ENCODE assay signal across 1 cellular context in genomic region chr5:181235323-181235688, GRCh38.
TF ChIP-seq lines count a peak whose summit lies in the region.

No MANE protein-coding gene starts in this region.

TF ChIP-seq in IMR-90, 13 proteins besides CTCF, POLR2A, EP300 and RAD21 (continued from another document):
- TF ChIP-seq RCOR1 (IDR thresholded peaks at IDR 0.05; ENCODE audit: insufficient replicate concordance, low read length) (no peak), CHD1 (IDR thresholded peaks at IDR 0.05; ENCODE audit: low read depth, low read length) (no peak), USF2 (IDR thresholded peaks at IDR 0.05; ENCODE audit: low read depth, low read length) (no peak), MXI1 (IDR thresholded peaks at IDR 0.05; ENCODE audit: borderline replicate concordance, low read depth, low read length) (no peak), MAZ (IDR thresholded peaks at IDR 0.05; ENCODE audit: borderline replicate concordance, low read depth, low read length) (no peak), SMC3 (IDR thresholded peaks at IDR 0.05; ENCODE audit: low read depth, low read length) (no peak), BHLHE40 (IDR thresholded peaks at IDR 0.05; ENCODE audit: low read depth, low read length) (no peak), ELK1 (IDR thresholded peaks at IDR 0.05; ENCODE audit: borderline replicate concordance, low read depth, low read length) (no peak), NFE2L2 (IDR thresholded peaks at IDR 0.05; ENCODE audit: low read depth, low read length) (no peak)
TF ChIP-seq in IMR-90: peak in this region for 0.
